Comparison of ENCODE assay signal across 1 cellular context in the genomic region with DNA sequence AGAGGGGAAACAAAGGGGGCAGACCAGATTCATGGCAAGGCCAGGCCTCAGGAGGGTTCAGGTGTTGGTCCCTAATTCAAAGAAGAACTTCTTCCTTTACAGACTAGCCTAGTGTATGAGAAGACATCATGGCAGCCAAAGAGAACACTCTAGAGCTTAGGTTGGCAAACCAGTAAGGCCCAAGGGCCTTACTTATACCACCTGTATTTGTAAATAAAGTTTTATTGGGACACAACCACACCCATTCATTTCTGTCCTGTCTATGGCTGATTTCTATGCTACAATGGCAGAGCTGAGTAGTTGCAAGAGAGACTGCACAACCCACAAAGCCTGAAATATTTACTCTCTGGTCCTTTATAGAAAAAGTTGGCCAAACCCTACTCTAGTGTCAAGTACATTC.
TF ChIP-seq lines count a peak whose summit lies in the region.

No MANE protein-coding gene starts in this region.

TF ChIP-seq in HepG2, 621 proteins besides CTCF, POLR2A, EP300 and RAD21:
- TF ChIP-seq, protein P1, sequence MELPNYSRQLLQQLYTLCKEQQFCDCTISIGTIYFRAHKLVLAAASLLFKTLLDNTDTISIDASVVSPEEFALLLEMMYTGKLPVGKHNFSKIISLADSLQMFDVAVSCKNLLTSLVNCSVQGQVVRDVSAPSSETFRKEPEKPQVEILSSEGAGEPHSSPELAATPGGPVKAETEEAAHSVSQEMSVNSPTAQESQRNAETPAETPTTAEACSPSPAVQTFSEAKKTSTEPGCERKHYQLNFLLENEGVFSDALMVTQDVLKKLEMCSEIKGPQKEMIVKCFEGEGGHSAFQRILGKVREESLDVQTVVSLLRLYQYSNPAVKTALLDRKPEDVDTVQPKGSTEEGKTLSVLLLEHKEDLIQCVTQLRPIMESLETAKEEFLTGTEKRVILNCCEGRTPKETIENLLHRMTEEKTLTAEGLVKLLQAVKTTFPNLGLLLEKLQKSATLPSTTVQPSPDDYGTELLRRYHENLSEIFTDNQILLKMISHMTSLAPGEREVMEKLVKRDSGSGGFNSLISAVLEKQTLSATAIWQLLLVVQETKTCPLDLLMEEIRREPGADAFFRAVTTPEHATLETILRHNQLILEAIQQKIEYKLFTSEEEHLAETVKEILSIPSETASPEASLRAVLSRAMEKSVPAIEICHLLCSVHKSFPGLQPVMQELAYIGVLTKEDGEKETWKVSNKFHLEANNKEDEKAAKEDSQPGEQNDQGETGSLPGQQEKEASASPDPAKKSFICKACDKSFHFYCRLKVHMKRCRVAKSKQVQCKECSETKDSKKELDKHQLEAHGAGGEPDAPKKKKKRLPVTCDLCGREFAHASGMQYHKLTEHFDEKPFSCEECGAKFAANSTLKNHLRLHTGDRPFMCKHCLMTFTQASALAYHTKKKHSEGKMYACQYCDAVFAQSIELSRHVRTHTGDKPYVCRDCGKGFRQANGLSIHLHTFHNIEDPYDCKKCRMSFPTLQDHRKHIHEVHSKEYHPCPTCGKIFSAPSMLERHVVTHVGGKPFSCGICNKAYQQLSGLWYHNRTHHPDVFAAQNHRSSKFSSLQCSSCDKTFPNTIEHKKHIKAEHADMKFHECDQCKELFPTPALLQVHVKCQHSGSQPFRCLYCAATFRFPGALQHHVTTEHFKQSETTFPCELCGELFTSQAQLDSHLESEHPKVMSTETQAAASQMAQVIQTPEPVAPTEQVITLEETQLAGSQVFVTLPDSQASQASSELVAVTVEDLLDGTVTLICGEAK (IDR thresholded peaks at IDR 0.05): no peak
- TF ChIP-seq, protein P1 (CRISPR knock-in tag; IDR thresholded peaks at IDR 0.05): peak; percentile 72
- TF ChIP-seq, protein P2, sequence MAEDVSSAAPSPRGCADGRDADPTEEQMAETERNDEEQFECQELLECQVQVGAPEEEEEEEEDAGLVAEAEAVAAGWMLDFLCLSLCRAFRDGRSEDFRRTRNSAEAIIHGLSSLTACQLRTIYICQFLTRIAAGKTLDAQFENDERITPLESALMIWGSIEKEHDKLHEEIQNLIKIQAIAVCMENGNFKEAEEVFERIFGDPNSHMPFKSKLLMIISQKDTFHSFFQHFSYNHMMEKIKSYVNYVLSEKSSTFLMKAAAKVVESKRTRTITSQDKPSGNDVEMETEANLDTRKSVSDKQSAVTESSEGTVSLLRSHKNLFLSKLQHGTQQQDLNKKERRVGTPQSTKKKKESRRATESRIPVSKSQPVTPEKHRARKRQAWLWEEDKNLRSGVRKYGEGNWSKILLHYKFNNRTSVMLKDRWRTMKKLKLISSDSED (CRISPR knock-in tag; IDR thresholded peaks at IDR 0.05): no peak
